19 cellular contexts compared by ENCODE assay signal in the genomic region with DNA sequence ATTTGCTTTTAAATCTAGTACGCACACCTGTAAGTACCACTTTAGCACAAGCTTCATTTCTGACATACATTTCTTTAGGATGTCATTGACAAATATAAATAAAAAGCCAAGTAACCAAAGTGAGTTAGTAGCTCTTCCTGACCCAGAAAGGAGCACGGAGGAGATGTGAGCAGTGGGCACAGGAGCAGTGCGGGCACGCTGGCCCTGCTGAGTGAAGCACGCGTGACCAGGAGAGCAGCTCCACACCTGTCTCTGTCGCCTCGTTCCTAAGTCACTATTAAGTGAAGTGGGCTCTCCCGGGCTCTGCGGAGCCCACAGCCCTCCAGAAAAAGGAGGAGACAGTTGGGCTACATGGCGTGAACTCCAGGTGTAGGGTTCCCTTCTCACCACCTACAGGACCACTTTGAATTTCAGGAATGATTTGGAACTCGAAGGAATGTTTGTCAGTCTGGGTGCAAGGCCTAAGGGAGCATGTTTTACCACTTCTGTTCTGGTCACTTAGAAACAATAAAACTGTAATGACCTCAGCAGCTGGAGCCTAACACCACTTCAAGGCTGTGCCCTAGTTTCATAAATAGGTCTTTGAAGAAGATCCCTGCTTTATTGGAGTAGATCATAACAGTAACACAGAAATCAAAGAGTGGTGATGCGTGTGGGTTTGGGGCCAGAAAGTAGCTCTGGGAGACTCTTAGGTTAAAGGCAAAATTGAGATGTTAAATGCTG.
A peak's percentile ranks its signal among the peaks of the same experiment; 100 is the strongest.
DNase-seq lines count a peak whose midpoint lies in the region; ATAC-seq and TF ChIP-seq lines count a peak whose summit lies in the region.
"Had no signal": no experiment of that assay in that cellular context is flagged by ENCODE, and none has a peak within 500 bp of the region (broad histone marks: within the 10 kb centered on the region; RNA-seq: fewer than 3 reads in every experiment).

No MANE protein-coding gene starts in this region.

- intact Hi-C loops in natural killer cell (cut with micrococcal nuclease): no loop called here

- H3K36me3 Mint-ChIP-seq in natural killer cell (no peaks in the 10 kb centered on the region), chondrocyte (ENCODE audit: low read depth) (peaks cover 36% of the 10 kb centered on the region)
- H3K36me3 Mint-ChIP-seq in natural killer cell treated with Interleukin-12 subunit alpha and Interleukin-12 subunit beta and Interleukin-15 and Interleukin-18, amount 100 ng/mL, for 72 hours: peaks cover 4% of the 10 kb centered on the region

- H3K4me1 Mint-ChIP-seq in natural killer cell (peaks cover 57 to 80% of the 10 kb centered on the region in 2 donors), chondrocyte (ENCODE audit: low read depth) (peaks cover 32% of the 10 kb centered on the region)
- peaks cover 19 to 56% of the 10 kb centered on the region in 2 donors for H3K4me1 Mint-ChIP-seq in natural killer cell treated with Interleukin-12 subunit alpha and Interleukin-12 subunit beta and Interleukin-15 and Interleukin-18, amount 100 ng/mL, for 72 hours (ENCODE audit: low read depth in 2 of 2)

- H3K27ac Mint-ChIP-seq in natural killer cell (peak overlapping the region; percentile 82), chondrocyte (ENCODE audit: unreplicated experiment) (peak overlapping the region; percentile 41)
- H3K27ac Mint-ChIP-seq in natural killer cell treated with Interleukin-12 subunit alpha and Interleukin-12 subunit beta and Interleukin-15 and Interleukin-18, amount 100 ng/mL, for 72 hours: peak overlapping the region in 1 of 2 donors; percentile 27
- H3K27ac Mint-ChIP-seq: activated naive CD4-positive, alpha-beta T cell treated with anti-CD3 and anti-CD28 coated beads, Interleukin-2, amount 50 U/mL, for 24 hours had no signal

- DNase-seq in natural killer cell: no peak
- no peak for DNase-seq in natural killer cell treated with Interleukin-12 subunit alpha and Interleukin-12 subunit beta and Interleukin-15 and Interleukin-18, amount 100 ng/mL, for 72 hours (ENCODE audit: low spot score)
- DNase-seq in chondrocyte (ENCODE audit: low spot score): no peak
- DNase-seq in myocyte (ENCODE audit: low read depth): peak; percentile 60
- DNase-seq in activated effector memory CD4-positive, alpha-beta T cell treated with anti-CD3 and anti-CD28 coated beads, Interleukin-2, amount 50 U/mL, for 16 hours: no peak
- DNase-seq in stimulated activated CD4-positive, alpha-beta T cell treated with anti-CD3 and anti-CD28 coated beads, Interleukin-2, amount 100 ng/mL, for 48 hours: no peak
- DNase-seq in kidney glomerular epithelial cell (lab: John Stamatoyannopoulos, UW): no peak
- DNase-seq: ACHN; Karpas-422; mammary epithelial cell; naive thymus-derived CD8-positive, alpha-beta T cell; NCI-H1092; NCI-H2029 treated with DMSO at 0.1 percent for 48 hours; stimulated activated CD4-positive, alpha-beta T cell treated with anti-CD3 and anti-CD28 coated beads, Interleukin-1b, Interleukin-23, amount 100 ng/mL, for 48 hours; stimulated activated naive CD4-positive, alpha-beta T cell; T1000 had no signal

- H3K27me3 Mint-ChIP-seq in natural killer cell (ENCODE audit: low read depth in 2 of 2) (no peaks in the 10 kb centered on the region), chondrocyte (ENCODE audit: low read depth) (no peaks in the 10 kb centered on the region)
- H3K27me3 Mint-ChIP-seq in natural killer cell treated with Interleukin-12 subunit alpha and Interleukin-12 subunit beta and Interleukin-15 and Interleukin-18, amount 100 ng/mL, for 72 hours: no peaks in the 10 kb centered on the region
- H3K27me3 Mint-ChIP-seq: activated naive CD4-positive, alpha-beta T cell treated with anti-CD3 and anti-CD28 coated beads, Interleukin-2, amount 50 U/mL, for 24 hours; naive thymus-derived CD8-positive, alpha-beta T cell had no signal

- H3K4me3 Mint-ChIP-seq in natural killer cell (no peak overlapping the region), chondrocyte (ENCODE audit: unreplicated experiment) (no peak overlapping the region)
- H3K4me3 Mint-ChIP-seq in natural killer cell treated with Interleukin-12 subunit alpha and Interleukin-12 subunit beta and Interleukin-15 and Interleukin-18, amount 100 ng/mL, for 72 hours: no peak overlapping the region
- H3K4me3 Mint-ChIP-seq: activated naive CD4-positive, alpha-beta T cell treated with anti-CD3 and anti-CD28 coated beads, Interleukin-2, amount 50 U/mL, for 24 hours; naive thymus-derived CD8-positive, alpha-beta T cell had no signal

- no peak for ATAC-seq in natural killer cell
- ATAC-seq in natural killer cell treated with Interleukin-12 subunit alpha and Interleukin-12 subunit beta and Interleukin-15 and Interleukin-18, amount 100 ng/mL, for 72 hours: no peak
- ATAC-seq in HG03565 (IDR thresholded peaks at IDR 0.05; ENCODE audit: unreplicated experiment): no peak
- ATAC-seq: activated CD4-positive, CD25-positive, alpha-beta regulatory T cell treated with anti-CD3 and anti-CD28 coated beads, Interleukin-2, amount 50 U/mL, for 24 hours; naive thymus-derived CD8-positive, alpha-beta T cell had no signal

- TF ChIP-seq CTCF in natural killer cell (IDR thresholded peaks at IDR 0.05) (no peak), chondrocyte (IDR thresholded peaks at IDR 0.05) (no peak)

- peaks cover 0 to 2% of the 10 kb centered on the region in 2 donors for H3K9me3 Mint-ChIP-seq in natural killer cell
- H3K9me3 Mint-ChIP-seq in natural killer cell treated with Interleukin-12 subunit alpha and Interleukin-12 subunit beta and Interleukin-15 and Interleukin-18, amount 100 ng/mL, for 72 hours: no peaks in the 10 kb centered on the region
- H3K9me3 Mint-ChIP-seq in chondrocyte (ENCODE audit: low read depth): no peaks in the 10 kb centered on the region
- H3K9me3 Mint-ChIP-seq: activated naive CD4-positive, alpha-beta T cell treated with anti-CD3 and anti-CD28 coated beads, Interleukin-2, amount 50 U/mL, for 24 hours; naive thymus-derived CD8-positive, alpha-beta T cell had no signal
